18 cellular contexts compared by ENCODE assay signal in genomic region chr3:164452707-164453106, GRCh38.
"Had no signal": no experiment of that assay in that cellular context is flagged by ENCODE, and none has a peak within 500 bp of the region (broad histone marks: within the 10 kb centered on the region; RNA-seq: fewer than 3 reads in every experiment).

No MANE protein-coding gene starts in this region.

- H3K36me3 ChIP-seq: neural progenitor cell, ovary, sigmoid colon, spleen, stomach had no signal

- H3K4me2 ChIP-seq: neural progenitor cell had no signal

- H3K4me1 Mint-ChIP-seq: activated CD4-positive, alpha-beta memory T cell treated with anti-CD3 and anti-CD28 coated beads, Interleukin-2, amount 10 ng/mL, durations not matched to agents 7 days and 5 days; activated naive CD4-positive, alpha-beta T cell treated with anti-CD3 and anti-CD28 coated beads, Interleukin-2, amount 10 ng/mL, durations not matched to agents 7 days and 5 days; naive B cell had no signal

- H3K27ac ChIP-seq: dorsolateral prefrontal cortex, neural progenitor cell, ovary, spleen had no signal

- H3K4me1 ChIP-seq: neural progenitor cell, sigmoid colon, spleen, stomach had no signal

- H3K27ac Mint-ChIP-seq: activated CD4-positive, alpha-beta memory T cell treated with anti-CD3 and anti-CD28 coated beads, Interleukin-2, amount 10 ng/mL, durations not matched to agents 7 days and 5 days; activated naive CD4-positive, alpha-beta T cell treated with anti-CD3 and anti-CD28 coated beads, Interleukin-2, amount 10 ng/mL, durations not matched to agents 7 days and 5 days; activated T-cell treated with anti-CD3 and anti-CD28 coated beads, Interleukin-2, amount 50 U/mL, for 24 hours; endodermal cell; naive B cell; neural progenitor cell; WTC11 had no signal

- H3K9me3 ChIP-seq: ovary had no signal

- DNase-seq: activated CD4-positive, alpha-beta memory T cell treated with anti-CD3 and anti-CD28 coated beads, Interleukin-2, amount 10 ng/mL, durations not matched to agents 7 days and 5 days; activated CD4-positive, alpha-beta T cell treated with anti-CD3 and anti-CD28 coated beads for 4 hours; activated naive CD4-positive, alpha-beta T cell treated with anti-CD3 and anti-CD28 coated beads, Interleukin-2, amount 10 ng/mL, durations not matched to agents 7 days and 5 days; activated T-cell treated with anti-CD3 and anti-CD28 coated beads, Interleukin-2, amount 50 U/mL, for 24 hours; dorsolateral prefrontal cortex; endodermal cell; foreskin melanocyte; mammary epithelial cell; naive B cell; ovary; sigmoid colon; spleen; stimulated activated CD4-positive, alpha-beta T cell treated with anti-CD3 and anti-CD28 coated beads, Interleukin-1b, Interleukin-23, amount 100 ng/mL, for 48 hours; stomach; T-helper 2 cell had no signal

- H3K27me3 Mint-ChIP-seq: activated CD4-positive, alpha-beta memory T cell treated with anti-CD3 and anti-CD28 coated beads, Interleukin-2, amount 10 ng/mL, durations not matched to agents 7 days and 5 days; activated naive CD4-positive, alpha-beta T cell treated with anti-CD3 and anti-CD28 coated beads, Interleukin-2, amount 10 ng/mL, durations not matched to agents 7 days and 5 days; activated T-cell treated with anti-CD3 and anti-CD28 coated beads, Interleukin-2, amount 50 U/mL, for 24 hours; naive B cell had no signal

- H2AFZ ChIP-seq: neural progenitor cell had no signal

- H3K9ac ChIP-seq: neural progenitor cell had no signal

- H3K27me3 ChIP-seq: dorsolateral prefrontal cortex, neural progenitor cell, ovary, sigmoid colon, spleen, stomach had no signal

- H3K4me3 Mint-ChIP-seq: activated CD4-positive, alpha-beta memory T cell treated with anti-CD3 and anti-CD28 coated beads, Interleukin-2, amount 10 ng/mL, durations not matched to agents 7 days and 5 days; activated naive CD4-positive, alpha-beta T cell treated with anti-CD3 and anti-CD28 coated beads, Interleukin-2, amount 10 ng/mL, durations not matched to agents 7 days and 5 days; activated T-cell treated with anti-CD3 and anti-CD28 coated beads, Interleukin-2, amount 50 U/mL, for 24 hours; endodermal cell; naive B cell; neural progenitor cell; WTC11 had no signal

- H3K36me3 Mint-ChIP-seq: activated naive CD4-positive, alpha-beta T cell treated with anti-CD3 and anti-CD28 coated beads, Interleukin-2, amount 10 ng/mL, durations not matched to agents 7 days and 5 days; naive B cell; neural progenitor cell had no signal

- ATAC-seq: left lobe of liver, WTC11 had no signal

- H3K4me3 ChIP-seq: dorsolateral prefrontal cortex, neural progenitor cell, ovary, spleen, stomach had no signal
